ENCODE assay signal across 8 cellular contexts in the genomic region with DNA sequence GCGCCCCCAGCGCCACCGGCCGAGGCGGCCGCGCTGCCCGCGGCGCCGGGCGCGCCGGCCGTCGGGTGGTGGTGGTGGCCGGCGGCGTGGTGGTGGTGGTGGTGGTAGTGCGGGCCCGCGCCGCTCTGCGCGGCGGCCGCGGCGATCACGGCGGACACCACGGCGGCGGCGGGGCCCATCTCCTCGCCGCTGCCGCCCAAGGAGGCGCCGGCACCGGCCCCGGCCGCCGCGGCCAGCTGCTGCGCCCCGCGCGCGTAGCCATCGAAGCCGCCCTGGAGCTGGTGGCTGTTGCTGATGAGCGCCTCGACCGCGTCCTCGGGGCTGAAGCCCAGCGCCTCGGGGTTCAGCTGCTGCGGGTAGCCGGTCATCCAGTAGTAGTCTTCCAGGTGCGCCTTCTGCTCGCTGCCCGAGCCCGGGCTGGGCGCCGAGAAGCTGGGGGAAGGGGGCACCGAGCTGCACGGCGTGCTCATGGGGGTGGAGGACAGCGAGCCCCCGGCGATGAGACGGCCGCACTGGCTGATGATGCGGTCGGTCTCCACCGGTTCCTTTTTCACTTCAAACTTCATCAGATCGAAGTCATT. TPM values are rescaled to one million over a fixed set of nuclear protein-coding genes. Genes with fewer than 3 reads are reported as not detected.
A peak's percentile ranks its signal among the peaks of the same experiment; 100 is the strongest.
DNase-seq lines count a peak whose midpoint lies in the region; ATAC-seq, FAIRE-seq and TF ChIP-seq lines count a peak whose summit lies in the region.

No MANE protein-coding gene starts in this region.

- no peak overlapping the region for H2AFZ ChIP-seq in HepG2 (ENCODE audit: low read length)

- DNase-seq in CD4-positive, CD25-positive, alpha-beta regulatory T cell: peak in 1 of 3 donors; percentile 24
- DNase-seq in Panc1 (ENCODE audit: low read depth, low spot score) (no peak), HepG2 (ENCODE audit: low spot score) (no peak), substantia nigra (lab: John Stamatoyannopoulos, UW) (peak in 14 of 49 donors; percentile 24 to 78 (median 48)), COLO829 (ENCODE audit: low spot score) (no peak)
- peak; percentile 18 to 25 for DNase-seq in central memory CD8-positive, alpha-beta T cell (ENCODE audit: low spot score in 2 of 2)

- no peaks in the 10 kb centered on the region for H3K9me3 Mint-ChIP-seq in CD4-positive, CD25-positive, alpha-beta regulatory T cell
- no peaks in the 10 kb centered on the region for H3K9me3 Mint-ChIP-seq in central memory CD8-positive, alpha-beta T cell

- TF ChIP-seq RAD21 in HepG2 (CRISPR knock-in tag; IDR thresholded peaks at IDR 0.05): no peak

- H3K27me3 Mint-ChIP-seq in CD4-positive, CD25-positive, alpha-beta regulatory T cell: peaks cover 13% of the 10 kb centered on the region
- no peaks in the 10 kb centered on the region for H3K27me3 Mint-ChIP-seq in central memory CD8-positive, alpha-beta T cell

- no peaks in the 10 kb centered on the region for H3K36me3 ChIP-seq in CD4-positive, CD25-positive, alpha-beta regulatory T cell (ENCODE audit: control insufficient read depth, insufficient read depth, low read length)
- H3K36me3 ChIP-seq in Panc1 (ENCODE audit: control insufficient read depth, insufficient read depth, low read length) (no peaks in the 10 kb centered on the region), HepG2 (replicated peaks in 1 of 2; ENCODE audit: control insufficient read depth in 1 of 2, insufficient read depth in 2 of 2, low read length in 2 of 2) (no peaks in the 10 kb centered on the region)

- POLR2A ChIA-PET in Panc1 (lab: Charles Lee) (no interaction called here), HepG2 (lab: Yijun Ruan, JAX) (no interaction called here)

- no peak for TF ChIP-seq EP300 in HepG2 (IDR thresholded peaks at IDR 0.05; ENCODE audit: low read depth in 2 of 2, low read length in 2 of 2)
- TF ChIP-seq EP300 in HepG2 (CRISPR knock-in tag; IDR thresholded peaks at IDR 0.05; ENCODE audit: borderline replicate concordance): no peak

- peak overlapping the region; percentile 45 for H3K4me2 ChIP-seq in HepG2 (ENCODE audit: low read depth, low read length)

- no peak for ATAC-seq in CD4-positive, CD25-positive, alpha-beta regulatory T cell (ENCODE audit: low read depth in 2 of 2)
- ATAC-seq in Panc1: peak; percentile 40; the same call in 1 of the 2 replicates
- no peak for ATAC-seq in central memory CD8-positive, alpha-beta T cell (replicated peaks; ENCODE audit: extremely low read depth, poor library complexity, severe bottlenecking)
- peak; percentile 3; the same call in 2 of the 3 replicates for ATAC-seq in HepG2
- no peak for ATAC-seq in GM21360 (IDR thresholded peaks at IDR 0.05; ENCODE audit: unreplicated experiment)
- ATAC-seq in HG03108 (IDR thresholded peaks at IDR 0.05; ENCODE audit: unreplicated experiment): no peak

- WGBS in HepG2 (ENCODE audit: low lambda C conversion rate): 0% methylated on average over 2 of the region's 79 CpGs

- no peaks in the 10 kb centered on the region for H4K20me1 ChIP-seq in HepG2 (ENCODE audit: insufficient read depth, low read length)

- H3K27ac ChIP-seq in CD4-positive, CD25-positive, alpha-beta regulatory T cell (ENCODE audit: insufficient read depth, low read length, poor library complexity, severe bottlenecking): peak overlapping the region; percentile 65
- H3K27ac ChIP-seq in Panc1 (ENCODE audit: low read length) (no peak overlapping the region), HepG2 (ENCODE audit: extremely low read length, insufficient read depth, low read length) (no peak overlapping the region), substantia nigra (ENCODE audit: low read depth, low read length, poor library complexity, severe bottlenecking) (peak overlapping the region; percentile 90)

- no TSS peak for BruUV-seq in Panc1 (replicated peaks; lab: Mats Ljungman, UMichigan)
- BruUV-seq in HepG2 (replicated peaks; lab: Mats Ljungman, UMichigan): no TSS peak

- H3K27ac Mint-ChIP-seq in CD4-positive, CD25-positive, alpha-beta regulatory T cell: peak overlapping the region; percentile 52 to 91 (median 83)
- peak overlapping the region; percentile 95 for H3K27ac Mint-ChIP-seq in central memory CD8-positive, alpha-beta T cell (ENCODE audit: low read depth)

- peak overlapping the region; percentile 61 for H3K4me3 ChIP-seq in CD4-positive, CD25-positive, alpha-beta regulatory T cell (ENCODE audit: low read depth, low read length)
- H3K4me3 ChIP-seq in Panc1 (ENCODE audit: low read depth in 2 of 2, low read length in 2 of 2) (peak overlapping the region; percentile 9 to 16; a peak in 2 of 4 replicates), HepG2 (replicated peaks in 1 of 3; ENCODE audit: insufficient read depth in 1 of 3, low read depth in 2 of 3, low read length in 3 of 3) (peak overlapping the region in 1 of 3 experiments; percentile 36; a peak in 1 of 6 replicates)

- FAIRE-seq in HepG2 (lab: Jason Lieb, UNC): no peak

- CTCF ChIA-PET in Panc1 (lab: Charles Lee) (no interaction called here), HepG2 (lab: Yijun Ruan, JAX; ENCODE audit: low intra/inter-chr PET ratio, low total read pairs) (no interaction called here)

- H3K4me1 Mint-ChIP-seq in CD4-positive, CD25-positive, alpha-beta regulatory T cell: peaks cover 15 to 53% (median 34%) of the 10 kb centered on the region in 4 donors
- peaks cover 40% of the 10 kb centered on the region for H3K4me1 Mint-ChIP-seq in central memory CD8-positive, alpha-beta T cell

- peaks cover 48% of the 10 kb centered on the region for H3K4me1 ChIP-seq in CD4-positive, CD25-positive, alpha-beta regulatory T cell (ENCODE audit: control insufficient read depth, insufficient read depth, low read length, poor library complexity, severe bottlenecking)
- peaks cover 4% of the 10 kb centered on the region; the same call in 1 of the 2 replicates for H3K4me1 ChIP-seq in Panc1 (ENCODE audit: control insufficient read depth, insufficient read depth, low read length)
- H3K4me1 ChIP-seq in HepG2 (ENCODE audit: insufficient read depth, low read length): peaks cover 28% of the 10 kb centered on the region

- no peak for TF ChIP-seq POLR2A in HepG2 (IDR thresholded peaks at IDR 0.05; ENCODE audit: insufficient read depth in 1 of 2, low read depth in 2 of 2, low read length in 2 of 2)

- H3K9me3 ChIP-seq in CD4-positive, CD25-positive, alpha-beta regulatory T cell (ENCODE audit: control insufficient read depth in 2 of 2, low read length in 2 of 2): no peaks in the 10 kb centered on the region
- H3K9me3 ChIP-seq in Panc1 (ENCODE audit: control insufficient read depth, insufficient read depth, low read depth, low read length) (no peaks in the 10 kb centered on the region), HepG2 (ENCODE audit: low read length) (no peaks in the 10 kb centered on the region)

- TF ChIP-seq CTCF in Panc1 (IDR thresholded peaks at IDR 0.05) (no peak), HepG2 (CRISPR knock-in tag; IDR thresholded peaks at IDR 0.05) (no peak)

- H3K36me3 Mint-ChIP-seq in CD4-positive, CD25-positive, alpha-beta regulatory T cell: no peaks in the 10 kb centered on the region
- H3K36me3 Mint-ChIP-seq in central memory CD8-positive, alpha-beta T cell (ENCODE audit: insufficient read depth): peaks cover 22% of the 10 kb centered on the region

- intact Hi-C loops in Panc1 (cut with micrococcal nuclease; ENCODE audit: unreplicated experiment) (no loop called here), HepG2 (cut with micrococcal nuclease; ENCODE audit: unreplicated experiment) (no loop called here)

- in situ Hi-C loops in Panc1 (cut with HindIII; ENCODE audit: low pct_unique_long_range_greater_than_20kb, low sequenced_read_pairs): no loop called here
- in situ Hi-C loops in HepG2 (cut with HindIII; ENCODE audit: extremely low pct_ligation_motif_present, low pct_unique_long_range_greater_than_20kb): no loop called here

- no peaks in the 10 kb centered on the region for H3K79me2 ChIP-seq in HepG2 (ENCODE audit: insufficient read depth, low read length)

- peak overlapping the region; percentile 86 to 94 (median 94) for H3K4me3 Mint-ChIP-seq in CD4-positive, CD25-positive, alpha-beta regulatory T cell
- H3K4me3 Mint-ChIP-seq in central memory CD8-positive, alpha-beta T cell: peak overlapping the region; percentile 92

- H3K9ac ChIP-seq in HepG2 (ENCODE audit: insufficient read depth, low read depth, low read length): no peak overlapping the region

- no peaks in the 10 kb centered on the region for H3K27me3 ChIP-seq in CD4-positive, CD25-positive, alpha-beta regulatory T cell (ENCODE audit: control insufficient read depth, insufficient read depth, low read length)
- H3K27me3 ChIP-seq in Panc1 (ENCODE audit: control insufficient read depth, insufficient read depth, low read length) (peaks cover 10% of the 10 kb centered on the region), HepG2 (ENCODE audit: control insufficient read depth in 1 of 2, insufficient read depth in 2 of 2, low read length in 2 of 2) (peaks cover 9 to 32% of the 10 kb centered on the region in 2 experiments)

RNA-seq across cellular contexts. Expression of a gene that starts 1.2 kb away (rescaled TPM):
- total RNA-seq in CD4-positive, CD25-positive, alpha-beta regulatory T cell: 120 TPM
- polyA plus RNA-seq in CD4-positive, CD25-positive, alpha-beta regulatory T cell: 1 to 10 TPM; 1.4 to 4.2 (median 2.8) TPM
- 0.46 TPM for total RNA-seq in Panc1 (2021; ENCODE audit: unreplicated experiment)
- 0.04 TPM for polyA plus RNA-seq in Panc1 (2012; ENCODE audit: insufficient read length)
- 0.10 and 0.31 TPM in 2 replicates for total RNA-seq in HepG2 (2016; rRNA removed; fragmentation: Illumina TruSeq; extraction: Trizol)
- under 0.01 and 0.10 TPM in 2 replicates for total RNA-seq in HepG2 (2016; cell fraction: cytosol; rRNA removed; fragmentation: Illumina TruSeq; extraction: Trizol; ENCODE audit: low read depth)
- total RNA-seq in HepG2 (2016; cell fraction: insoluble cytoplasmic fraction; rRNA removed; fragmentation: Illumina TruSeq; extraction: Trizol): 0.15 and 0.30 TPM in 2 replicates
- 0.06 and 0.14 TPM in 2 replicates for total RNA-seq in HepG2 (2016; cell fraction: membrane; rRNA removed; fragmentation: Illumina TruSeq; extraction: Trizol)
- 0.47 and 0.65 TPM in 2 replicates for total RNA-seq in HepG2 (2016; cell fraction: nucleus; rRNA removed; fragmentation: Illumina TruSeq; extraction: Trizol)
- polyA plus RNA-seq in HepG2 (2011; rRNA removed): 0.07 and 0.13 TPM in 2 replicates
- 0.01 and 0.09 TPM in 2 replicates for polyA plus RNA-seq in HepG2 (2011; cell fraction: cytosol; rRNA removed)
- polyA plus RNA-seq in HepG2 (2011; cell fraction: nucleus; rRNA removed): 0.18 and 0.31 TPM in 2 replicates
- 0.03 and 0.04 TPM in 2 replicates for polyA plus RNA-seq in HepG2 (2012)
- polyA plus RNA-seq in HepG2 (2016; cell fraction: cytosol; fragmentation: Illumina TruSeq; extraction: Trizol; ENCODE audit: low read depth): not detected in 2 replicates
- 0.25 and 0.30 TPM in 2 replicates for polyA plus RNA-seq in HepG2 (2016; cell fraction: insoluble cytoplasmic fraction; fragmentation: Illumina TruSeq; extraction: Trizol; ENCODE audit: low read depth)
- polyA plus RNA-seq in HepG2 (2016; cell fraction: membrane; fragmentation: Illumina TruSeq; extraction: Trizol; ENCODE audit: low read depth): 0.08 and 0.10 TPM in 2 replicates
- 0.51 and 0.52 TPM in 2 replicates for polyA plus RNA-seq in HepG2 (2016; cell fraction: nucleus; fragmentation: Illumina TruSeq; extraction: Trizol; ENCODE audit: insufficient read depth, low read depth)
- polyA minus RNA-seq in HepG2 (2011; rRNA and poly(A)+ RNA removed; ENCODE audit: low replicate concordance): 0.12 TPM in 1 of 2 replicates, not detected in the other
- polyA minus RNA-seq in HepG2 (2011; cell fraction: cytosol; rRNA and poly(A)+ RNA removed): 0.20 and 0.35 TPM in 2 replicates
- polyA minus RNA-seq in HepG2 (2011; cell fraction: nucleus; rRNA and poly(A)+ RNA removed): 0.25 and 0.26 TPM in 2 replicates

Comparison
In these comparisons a context has a peak if more than half of its experiments do, and no peak if none do; other contexts are left out.
1. ATAC-seq: peak in Panc1 (single experiment) and HepG2 (single experiment); none in CD4-positive, CD25-positive, alpha-beta regulatory T cell (0 of 2), central memory CD8-positive, alpha-beta T cell (single experiment), GM21360 (single experiment) and HG03108 (single experiment).
2. DNase-seq: peak in central memory CD8-positive, alpha-beta T cell (2 of 2); none in Panc1 (single experiment), HepG2 (single experiment) and COLO829 (single experiment).
3. H3K27ac ChIP-seq: peak in CD4-positive, CD25-positive, alpha-beta regulatory T cell (single experiment) and substantia nigra (single experiment); none in Panc1 (single experiment) and HepG2 (single experiment).
4. RNA of a gene that starts 1.2 kb away (total RNA-seq): 120 TPM in CD4-positive, CD25-positive, alpha-beta regulatory T cell (single experiment); 0.46 TPM in Panc1 (single experiment) and under 0.01 to 0.65 TPM in HepG2; every median in the first group is over 10 times any median in the second.